Comparison of ENCODE assay signal across 8 cellular contexts in the genomic region with DNA sequence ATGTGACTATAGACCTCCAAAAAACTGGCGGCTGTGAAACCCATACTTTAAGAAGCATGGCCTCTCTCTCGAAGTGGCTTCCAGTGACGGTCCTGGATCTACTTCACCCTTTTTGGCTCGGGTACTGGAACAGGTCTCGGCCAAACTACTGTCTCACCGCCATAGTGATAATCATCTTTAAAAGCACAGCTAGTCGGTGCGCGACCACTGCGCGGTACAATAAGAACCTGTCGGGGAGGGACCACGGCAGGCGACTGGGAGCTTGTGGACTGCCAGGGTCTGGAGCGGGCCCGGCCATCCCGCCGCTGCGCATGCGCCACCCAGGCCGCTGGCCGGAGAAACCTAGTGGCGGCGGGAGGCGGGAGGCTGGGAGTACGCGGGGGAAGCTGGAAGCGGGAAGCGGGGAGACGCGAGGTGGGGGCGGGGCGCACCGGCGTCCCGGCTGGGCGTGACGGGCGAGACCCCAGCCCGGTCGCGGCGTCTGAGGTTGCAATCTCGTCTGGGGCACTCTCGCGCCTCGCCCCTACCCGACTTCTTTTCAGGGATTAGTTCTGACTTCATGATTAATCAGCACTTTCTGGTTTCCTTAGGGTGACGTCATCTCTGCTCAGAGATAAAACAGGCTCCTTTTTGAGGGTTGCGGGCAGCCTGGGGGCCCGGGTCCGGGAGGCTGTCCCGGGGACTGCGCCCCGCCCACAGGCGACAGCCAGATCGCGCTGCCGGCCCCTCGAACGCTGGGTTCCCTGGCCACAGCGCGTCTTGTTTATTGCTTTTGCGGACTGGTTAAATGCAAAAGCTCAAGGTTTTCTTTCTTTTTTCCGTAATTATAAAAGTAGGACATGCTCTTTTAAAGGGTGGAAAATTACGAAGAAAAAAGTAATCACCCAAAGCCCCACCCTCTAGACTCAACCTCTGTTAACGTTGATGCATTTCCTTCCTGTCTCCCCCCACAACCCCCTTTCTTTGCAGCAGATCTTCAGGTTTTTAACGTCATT.
DNase-seq lines count a peak whose midpoint lies in the region; ATAC-seq and TF ChIP-seq lines count a peak whose summit lies in the region.

No MANE protein-coding gene starts in this region.

- H3K9me3 Mint-ChIP-seq in activated CD8-positive, alpha-beta T cell treated with anti-CD3 and anti-CD28 coated beads for 36 hours: no peaks in the 10 kb centered on the region

- intact Hi-C loops in activated CD8-positive, alpha-beta T cell treated with anti-CD3 and anti-CD28 coated beads for 36 hours (cut with micrococcal nuclease): no loop called here
- intact Hi-C loops in lower lobe of right lung (cut with DNase I): no loop called here

- ATAC-seq in HG03432 (IDR thresholded peaks at IDR 0.05; ENCODE audit: unreplicated experiment) (peak; percentile 91), lower lobe of right lung (peak; percentile 95 to 98)
- peak; percentile 88 for ATAC-seq in activated CD8-positive, alpha-beta T cell treated with anti-CD3 and anti-CD28 coated beads for 36 hours

- H3K4me3 ChIP-seq in lower lobe of right lung: peak overlapping the region; percentile 60

- H3K27me3 Mint-ChIP-seq in activated CD8-positive, alpha-beta T cell treated with anti-CD3 and anti-CD28 coated beads for 36 hours: no peaks in the 10 kb centered on the region

- H3K27ac ChIP-seq in lower lobe of right lung: peak overlapping the region; percentile 88

- H3K36me3 ChIP-seq in lower lobe of right lung: no peaks in the 10 kb centered on the region

- peak overlapping the region; percentile 68 for H3K4me3 Mint-ChIP-seq in activated CD8-positive, alpha-beta T cell treated with anti-CD3 and anti-CD28 coated beads for 36 hours

- no peaks in the 10 kb centered on the region for H3K36me3 Mint-ChIP-seq in activated CD8-positive, alpha-beta T cell treated with anti-CD3 and anti-CD28 coated beads for 36 hours (ENCODE audit: low read depth)

- H3K27me3 ChIP-seq in lower lobe of right lung (ENCODE audit: low read depth): no peaks in the 10 kb centered on the region

- POLR2A ChIA-PET in activated CD8-positive, alpha-beta T cell treated with anti-CD3 and anti-CD28 coated beads for 36 hours (lab: Charles Lee): interaction anchor here (1.0 to 1.7 kb wide), 6 partner anchors 9 to 69 kb away, joined by 3 to 4 read pairs (median 3); no protein-coding TSS in a partner anchor

- peak; percentile 61 for TF ChIP-seq POLR2A in GM19193 (IDR thresholded peaks at IDR 0.05; ENCODE audit: extremely low read depth, insufficient read depth, insufficient read length)

- no peaks in the 10 kb centered on the region for H3K9me3 ChIP-seq in lower lobe of right lung

- TF ChIP-seq CTCF in activated CD8-positive, alpha-beta T cell treated with anti-CD3 and anti-CD28 coated beads for 36 hours (IDR thresholded peaks at IDR 0.05): no peak
- no peak for TF ChIP-seq CTCF in lower lobe of right lung (IDR thresholded peaks at IDR 0.05)

- DNase-seq in AML-193 (lab: John Stamatoyannopoulos, UW) (peak; percentile 45 to 50), NCI-H774 (lab: John Stamatoyannopoulos, UW) (peak; percentile 84), ecto neural progenitor cell (ENCODE audit: low spot score) (peak; percentile 97), lower lobe of right lung (peak; percentile 91)
- DNase-seq in activated CD8-positive, alpha-beta T cell treated with anti-CD3 and anti-CD28 coated beads for 36 hours: peak; percentile 88
- DNase-seq in stimulated activated CD4-positive, alpha-beta T cell treated with anti-CD3 and anti-CD28 coated beads, TNF-alpha, amount 100 ng/mL, for 1 hour (ENCODE audit: low read depth in 3 of 3, low spot score in 1 of 3): peak; percentile 51 to 58 (median 55)

- H3K4me1 Mint-ChIP-seq in activated CD8-positive, alpha-beta T cell treated with anti-CD3 and anti-CD28 coated beads for 36 hours (ENCODE audit: low read depth): peaks cover 28% of the 10 kb centered on the region

- peak overlapping the region; percentile 93 for H3K27ac Mint-ChIP-seq in activated CD8-positive, alpha-beta T cell treated with anti-CD3 and anti-CD28 coated beads for 36 hours

- CTCF ChIA-PET in activated CD8-positive, alpha-beta T cell treated with anti-CD3 and anti-CD28 coated beads for 36 hours (lab: Charles Lee): interaction anchor here (2.4 kb wide), 1 partner anchor 447 kb away, joined by 10 read pairs; a partner anchor contains a TSS

- H3K4me1 ChIP-seq in lower lobe of right lung: peaks cover 30% of the 10 kb centered on the region

Comparison
In these comparisons a context has a peak if more than half of its experiments do, and no peak if none do; other contexts are left out.
1. Peak in every context shown above with its lines: DNase-seq, ATAC-seq, H3K4me3 ChIP-seq and H3K27ac ChIP-seq.